In genomic region chr11:1194231-1194976, GRCh38 we compare ENCODE assay signal across 1 cellular context.
TF ChIP-seq lines count a peak whose summit lies in the region.

No MANE protein-coding gene starts in this region.

TF ChIP-seq in HepG2, 621 proteins besides CTCF, POLR2A, EP300 and RAD21:
- no peak for TF ChIP-seq PATZ1 (CRISPR knock-in tag; IDR thresholded peaks at IDR 0.05)
- TF ChIP-seq CENPBD1 (CRISPR knock-in tag; IDR thresholded peaks at IDR 0.05; ENCODE audit: borderline replicate concordance, low read depth): no peak
- no peak for TF ChIP-seq ZNF550 (CRISPR knock-in tag; IDR thresholded peaks at IDR 0.05; ENCODE audit: borderline replicate concordance)
- no peak for TF ChIP-seq MIER2 (CRISPR knock-in tag; IDR thresholded peaks at IDR 0.05)
- TF ChIP-seq ZNF34 (CRISPR knock-in tag; IDR thresholded peaks at IDR 0.05; ENCODE audit: borderline replicate concordance): no peak
- no peak for TF ChIP-seq ZNF224 (CRISPR knock-in tag; IDR thresholded peaks at IDR 0.05)
- TF ChIP-seq TMF1 (CRISPR knock-in tag; IDR thresholded peaks at IDR 0.05; ENCODE audit: low read depth): no peak
- TF ChIP-seq SOX6 (IDR thresholded peaks at IDR 0.05): no peak
- no peak for TF ChIP-seq SOX6 (CRISPR knock-in tag; IDR thresholded peaks at IDR 0.05)
- no peak for TF ChIP-seq IKZF4 (CRISPR knock-in tag; IDR thresholded peaks at IDR 0.05; ENCODE audit: borderline replicate concordance, low read depth, not compliant biosample characterization)
- TF ChIP-seq ZKSCAN5 (CRISPR knock-in tag; IDR thresholded peaks at IDR 0.05): no peak
- no peak for TF ChIP-seq ZNF431 (CRISPR knock-in tag; IDR thresholded peaks at IDR 0.05; ENCODE audit: borderline replicate concordance, low read depth)
- TF ChIP-seq ZNF562 (CRISPR knock-in tag; IDR thresholded peaks at IDR 0.05; ENCODE audit: borderline replicate concordance): no peak
- no peak for TF ChIP-seq ZNF317 (CRISPR knock-in tag; IDR thresholded peaks at IDR 0.05)
- TF ChIP-seq HDAC1 (CRISPR knock-in tag; IDR thresholded peaks at IDR 0.05): no peak
- TF ChIP-seq MTF1 (CRISPR knock-in tag; IDR thresholded peaks at IDR 0.05): no peak
- no peak for TF ChIP-seq ISL2 (CRISPR knock-in tag; IDR thresholded peaks at IDR 0.05)
- no peak for TF ChIP-seq ZNF850 (CRISPR knock-in tag; conservative IDR thresholded peaks at IDR 0.05)
- TF ChIP-seq NFKBIZ (CRISPR knock-in tag; IDR thresholded peaks at IDR 0.05): no peak
- TF ChIP-seq SNAPC2 (CRISPR knock-in tag; IDR thresholded peaks at IDR 0.05): no peak
- no peak for TF ChIP-seq SP4 (CRISPR knock-in tag; IDR thresholded peaks at IDR 0.05)
